Comparison of ENCODE assay signal across 8 cellular contexts in the genomic region with DNA sequence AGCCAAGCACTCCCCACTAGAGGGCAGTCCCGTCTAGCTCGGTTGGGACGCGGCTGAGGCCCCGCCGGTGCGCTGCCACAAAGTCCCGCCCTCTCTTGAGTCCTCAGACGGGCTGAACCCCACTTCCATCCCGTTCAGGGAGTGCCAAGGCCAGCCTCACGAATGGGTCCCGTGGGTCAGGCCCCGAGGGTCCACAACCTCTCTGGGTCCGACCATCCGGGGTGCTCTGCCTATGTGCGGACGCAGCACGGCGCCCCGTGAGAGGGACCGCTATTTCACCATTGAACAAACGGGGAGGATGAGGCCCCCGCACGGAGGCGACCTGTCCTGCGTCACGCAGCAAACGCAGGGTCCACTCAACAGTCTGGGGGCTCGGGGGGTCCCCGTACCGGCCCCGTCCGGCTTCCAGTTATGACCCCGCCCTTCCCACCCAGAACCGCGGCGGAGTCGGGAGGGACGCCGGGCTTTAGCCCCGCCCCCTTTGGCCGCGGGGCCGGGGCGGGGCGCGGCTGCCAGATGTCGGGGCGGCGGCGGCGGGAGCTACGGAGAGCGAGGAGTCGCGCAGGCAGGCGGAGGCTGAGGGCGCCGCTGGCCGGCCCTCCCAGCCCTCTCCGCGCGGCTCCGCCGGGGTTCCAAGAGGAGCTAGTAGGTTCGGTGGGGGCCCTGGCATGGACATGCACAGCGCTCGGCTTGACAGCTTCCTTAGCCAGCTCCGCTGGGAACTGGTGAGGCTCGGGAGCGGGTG. TPM values are rescaled to one million over a fixed set of nuclear protein-coding genes. Genes with fewer than 3 reads are reported as not detected.
DNase-seq lines count a peak whose midpoint lies in the region; ATAC-seq and TF ChIP-seq lines count a peak whose summit lies in the region.

A gene (plus strand): TSS at position 543 of the 745 bp plus-strand sequence. CDS start 132 bp downstream, at position 675.

- ATAC-seq in GM18861 (IDR thresholded peaks at IDR 0.05; ENCODE audit: unreplicated experiment) (peak; percentile 33), HG03097 (IDR thresholded peaks at IDR 0.05; ENCODE audit: low FRiP score, unreplicated experiment) (peak; percentile 46), left colon (peak; percentile 88)
- peak; percentile 87 for ATAC-seq in activated CD4-positive, alpha-beta T cell treated with anti-CD3 and anti-CD28 coated beads for 36 hours

- peak within 1 kb of the TSS; percentile 84 for H3K4me3 ChIP-seq in choroid plexus epithelial cell (ENCODE audit: low read depth, low read length)

- H3K9me3 Mint-ChIP-seq in activated CD4-positive, alpha-beta T cell treated with anti-CD3 and anti-CD28 coated beads for 36 hours (ENCODE audit: low read depth): no peaks in the 10 kb centered on the region

- H3K36me3 Mint-ChIP-seq in activated CD4-positive, alpha-beta T cell treated with anti-CD3 and anti-CD28 coated beads for 36 hours (ENCODE audit: low read depth): no peaks in the 10 kb centered on the region

- H3K27me3 Mint-ChIP-seq in activated CD4-positive, alpha-beta T cell treated with anti-CD3 and anti-CD28 coated beads for 36 hours: peaks cover 10% of the 10 kb centered on the region

- H3K4me1 Mint-ChIP-seq in activated CD4-positive, alpha-beta T cell treated with anti-CD3 and anti-CD28 coated beads for 36 hours: peaks cover 40% of the 10 kb centered on the region

- H3K27ac Mint-ChIP-seq in activated CD4-positive, alpha-beta T cell treated with anti-CD3 and anti-CD28 coated beads for 36 hours: peak within 1 kb of the TSS; percentile 55

- POLR2A ChIA-PET in activated CD4-positive, alpha-beta T cell treated with anti-CD3 and anti-CD28 coated beads for 36 hours (lab: Charles Lee): interaction anchor here (0.6 to 2.9 kb wide), 2 partner anchors 10 to 36 kb away, joined by 4 to 16 read pairs; a partner anchor contains a TSS

- intact Hi-C loops in activated CD4-positive, alpha-beta T cell treated with anti-CD3 and anti-CD28 coated beads for 36 hours (cut with DNase I, micrococcal nuclease): loop anchor here (1.0 to 5.0 kb wide), 13 partner anchors 11 to 424 kb away; a partner anchor contains a TSS
- intact Hi-C loops in left colon (cut with DNase I, micrococcal nuclease): loop anchor here in 1 of 2 donors (5.0 to 10.0 kb wide), 2 partner anchors 39 to 102 kb away; a partner anchor contains a TSS

- DNase-seq in AG08395 (ENCODE audit: low spot score) (peak; percentile 92), NCI-H345 treated with DMSO at 0.1 percent for 48 hours (lab: John Stamatoyannopoulos, UW; ENCODE audit: unreplicated experiment) (peak; percentile 64), choroid plexus epithelial cell (ENCODE audit: low read depth) (peak; percentile 84), left colon (peak; percentile 90 to 95)
- peak; percentile 94 for DNase-seq in activated CD4-positive, alpha-beta T cell treated with anti-CD3 and anti-CD28 coated beads for 36 hours
- peak; percentile 76 to 83 for DNase-seq in stimulated activated CD4-positive, alpha-beta T cell treated with anti-CD3 and anti-CD28 coated beads, Interleukin-1b, Interleukin-23, amount 100 ng/mL, for 4 hours (ENCODE audit: low read depth in 2 of 2)

- TF ChIP-seq CTCF in choroid plexus epithelial cell (conservative IDR thresholded peaks at IDR 0.05; ENCODE audit: low read depth, low read length): peak; percentile 88

- peak within 1 kb of the TSS; percentile 79 for H3K4me3 Mint-ChIP-seq in activated CD4-positive, alpha-beta T cell treated with anti-CD3 and anti-CD28 coated beads for 36 hours

- CTCF ChIA-PET in activated CD4-positive, alpha-beta T cell treated with anti-CD3 and anti-CD28 coated beads for 36 hours (lab: Charles Lee): interaction anchor here (0.5 to 5.2 kb wide), 30 partner anchors 10 to 1873 kb away, joined by 3 to 56 read pairs (median 3); a partner anchor contains a TSS

RNA-seq across cellular contexts. Expression of the gene that starts here (rescaled TPM):
- total RNA-seq in activated CD4-positive, alpha-beta T cell treated with anti-CD3 and anti-CD28 coated beads for 36 hours: under 1 TPM; 0.50 to 0.70 TPM
- total RNA-seq in left colon: 1 to 10 TPM in 1 of 2 donors, under 1 TPM in 1; 0.27 to 2.0 TPM

Comparison
In these comparisons a context has a peak if more than half of its experiments do, and no peak if none do; other contexts are left out.
1. Peak in every context shown above with its lines: DNase-seq, ATAC-seq and H3K4me3 ChIP-seq.
2. Peak in DNase-seq and ATAC-seq in activated CD4-positive, alpha-beta T cell treated with anti-CD3 and anti-CD28 coated beads for 36 hours; RNA of the gene not detected or under 1 TPM.
3. ATAC-seq: peak in every context shown above with its lines; median percentile 88 in left colon; 87 in activated CD4-positive, alpha-beta T cell treated with anti-CD3 and anti-CD28 coated beads for 36 hours; 46 in HG03097; 33 in GM18861.